ENCODE assay signal across 8 cellular contexts in genomic region chr12:50314629-50315312, GRCh38. TPM values are rescaled to one million over a fixed set of nuclear protein-coding genes. Genes with fewer than 3 reads are reported as not detected.
DNase-seq lines count a peak whose midpoint lies in the region; ATAC-seq and TF ChIP-seq lines count a peak whose summit lies in the region.

No MANE protein-coding gene starts in this region.

- no peaks in the 10 kb centered on the region for H3K9me3 Mint-ChIP-seq in naive B cell

- no peaks in the 10 kb centered on the region for H3K27me3 Mint-ChIP-seq in naive B cell

- ATAC-seq in naive B cell (ENCODE audit: low read depth in 2 of 2) (no peak), HG03460 (IDR thresholded peaks at IDR 0.05; ENCODE audit: unreplicated experiment) (no peak), GM19397 (IDR thresholded peaks at IDR 0.05; ENCODE audit: unreplicated experiment) (no peak)

- no peak overlapping the region for H3K4me3 Mint-ChIP-seq in naive B cell

- in situ Hi-C loops in ACHN (cut with HindIII; ENCODE audit: low pct_ligation_motif_present, low pct_unique_long_range_greater_than_20kb, low sequenced_read_pairs), result no loop called here
- in situ Hi-C loops in GM13977 (cut with MboI; ENCODE audit: low pct_unique_long_range_greater_than_20kb, low sequenced_read_pairs, unreplicated experiment), result no loop called here

- no peaks in the 10 kb centered on the region for H3K4me1 Mint-ChIP-seq in naive B cell

- H3K27ac Mint-ChIP-seq in naive B cell, result no peak overlapping the region

- DNase-seq in ACHN (peak; percentile 54), GM13977 (ENCODE audit: low spot score) (peak; percentile 62), NCI-H526 treated with DMSO at 0.1 percent for 48 hours (lab: John Stamatoyannopoulos, UW) (peak; percentile 20), dermis blood vessel endothelial cell (peak; percentile 78), naive B cell (peak; percentile 3)
- no peak for DNase-seq in activated CD4-positive, CD25-positive, alpha-beta regulatory T cell (lab: John Stamatoyannopoulos, UW)

- H3K36me3 Mint-ChIP-seq in naive B cell, result no peaks in the 10 kb centered on the region

- TF ChIP-seq CTCF in GM13977 (IDR thresholded peaks at IDR 0.05; ENCODE audit: extremely low read depth, insufficient read depth, missing control alignments), result peak; percentile 59

RNA-seq across cellular contexts. Expression of gene LIMA1, which starts 31.5 kb away (rescaled TPM):
- 30.8 and 69.7 TPM in 2 replicates for total RNA-seq in dermis blood vessel endothelial cell
- polyA plus RNA-seq in naive B cell (ENCODE audit: low read depth in 6 of 6), result 1 to 10 TPM in 4 of 6 donors, under 1 TPM in 2; 0.48 to 2.1 (median 1.5) TPM

Comparison
In these comparisons a context has a peak if more than half of its experiments do, and no peak if none do; other contexts are left out.
1. DNase-seq: peak in ACHN (single experiment), GM13977 (single experiment), NCI-H526 treated with DMSO at 0.1 percent for 48 hours (single experiment), dermis blood vessel endothelial cell (single experiment) and naive B cell (single experiment); none in activated CD4-positive, CD25-positive, alpha-beta regulatory T cell (0 of 4).